ENCODE assay signal across 40 cellular contexts in the genomic region with DNA sequence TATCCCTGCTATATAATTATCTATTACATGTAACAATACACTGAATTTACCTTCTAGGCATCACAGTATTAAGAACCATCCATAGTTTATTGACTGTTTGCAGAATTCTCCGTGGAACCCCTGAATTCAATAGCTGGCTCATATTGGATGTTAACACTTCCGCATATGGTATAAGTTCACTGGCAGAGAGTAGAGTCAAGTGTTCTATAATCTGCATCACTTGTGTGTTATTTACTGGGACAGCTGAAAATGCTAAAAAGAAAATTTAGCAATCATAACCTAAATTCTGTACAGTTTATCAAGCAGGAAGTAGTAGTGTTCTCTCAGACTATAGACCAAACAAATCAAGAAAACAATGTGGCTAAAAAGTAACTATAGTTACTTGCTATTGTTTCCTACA. TPM values are rescaled to one million over a fixed set of nuclear protein-coding genes. Genes with fewer than 3 reads are reported as not detected.
"Had no signal": no experiment of that assay in that cellular context is flagged by ENCODE, and none has a peak within 500 bp of the region (broad histone marks: within the 10 kb centered on the region; RNA-seq: fewer than 3 reads in every experiment).

No MANE protein-coding gene starts in this region.

- H3K27me3 Mint-ChIP-seq: activated naive CD4-positive, alpha-beta T cell treated with anti-CD3 and anti-CD28 coated beads, Interleukin-2, amount 10 ng/mL, durations not matched to agents 7 days and 5 days; activated naive CD4-positive, alpha-beta T cell treated with anti-CD3 and anti-CD28 coated beads, Interleukin-2, amount 50 U/mL, for 24 hours; activated naive CD8-positive, alpha-beta T cell; activated naive CD8-positive, alpha-beta T cell treated with anti-CD3 and anti-CD28 coated beads for 36 hours; activated naive CD8-positive, alpha-beta T cell treated with anti-CD3 and anti-CD28 coated beads, Interleukin-2, amount 10 ng/mL, durations not matched to agents 7 days and 5 days; activated naive CD8-positive, alpha-beta T cell treated with anti-CD3 and anti-CD28 coated beads, Interleukin-2, amount 50 U/mL, for 24 hours; activated T-cell treated with anti-CD3 and anti-CD28 coated beads, Interleukin-2, amount 50 U/mL, for 24 hours; activated T-helper 17 cell treated with anti-CD3 and anti-CD28 coated beads, Interleukin-2, amount 50 U/mL, for 72 hours; brain; central memory CD8-positive, alpha-beta T cell had no signal

- H3K27me3 ChIP-seq: adrenal gland, ascending aorta, body of pancreas, brain microvascular endothelial cell, breast epithelium, cardiac muscle cell had no signal

- ATAC-seq: activated naive CD4-positive, alpha-beta T cell treated with anti-CD3 and anti-CD28 coated beads, Interleukin-2, amount 50 U/mL, for 72 hours; activated naive CD8-positive, alpha-beta T cell treated with anti-CD3 and anti-CD28 coated beads, Interleukin-2, amount 50 U/mL, for 24 hours; activated T-cell treated with anti-CD3 and anti-CD28 coated beads, Interleukin-2, amount 50 U/mL, for 4 hours; activated T-cell treated with anti-CD3 and anti-CD28 coated beads, Interleukin-2, amount 50 U/mL, for 72 hours; activated T-helper 17 cell treated with anti-CD3 and anti-CD28 coated beads, Interleukin-2, amount 50 U/mL, for 72 hours; body of pancreas had no signal

- H3K36me3 Mint-ChIP-seq: activated naive CD4-positive, alpha-beta T cell treated with anti-CD3 and anti-CD28 coated beads, Interleukin-2, amount 50 U/mL, for 72 hours had no signal

- H3K4me3 Mint-ChIP-seq: activated naive CD4-positive, alpha-beta T cell treated with anti-CD3 and anti-CD28 coated beads for 36 hours; activated naive CD4-positive, alpha-beta T cell treated with anti-CD3 and anti-CD28 coated beads, Interleukin-2, amount 10 ng/mL, durations not matched to agents 7 days and 5 days; activated naive CD4-positive, alpha-beta T cell treated with anti-CD3 and anti-CD28 coated beads, Interleukin-2, amount 50 U/mL, for 24 hours; activated naive CD8-positive, alpha-beta T cell; activated naive CD8-positive, alpha-beta T cell treated with anti-CD3 and anti-CD28 coated beads for 36 hours; activated naive CD8-positive, alpha-beta T cell treated with anti-CD3 and anti-CD28 coated beads, Interleukin-2, amount 10 ng/mL, durations not matched to agents 7 days and 5 days; activated naive CD8-positive, alpha-beta T cell treated with anti-CD3 and anti-CD28 coated beads, Interleukin-2, amount 50 U/mL, for 24 hours; activated T-cell treated with anti-CD3 and anti-CD28 coated beads, Interleukin-2, amount 50 U/mL, for 24 hours; activated T-cell treated with anti-CD3 and anti-CD28 coated beads, Interleukin-2, amount 50 U/mL, for 4 hours; activated T-cell treated with anti-CD3 and anti-CD28 coated beads, Interleukin-2, amount 50 U/mL, for 72 hours; activated T-helper 1 cell treated with anti-CD3 and anti-CD28 coated beads, Interleukin-12 subunit alpha, Interleukin-12 subunit beta, Interleukin-2, Interleukin-4 antibody, amounts not matched to agents 30 ng/mL and 10 ng/mL and 1 ng/mL, durations not matched to agents 14 hours and 24 hours and 36 hours; activated T-helper 17 cell treated with anti-CD3 and anti-CD28 coated beads, Interleukin-2, amount 50 U/mL, for 72 hours; brain; central memory CD8-positive, alpha-beta T cell had no signal

- H3K4me1 ChIP-seq: adrenal gland, ascending aorta, body of pancreas, breast epithelium had no signal

- H3K27ac ChIP-seq: adrenal gland, ascending aorta, body of pancreas, brain microvascular endothelial cell, breast epithelium, cardiac muscle cell had no signal

- H3K9me3 ChIP-seq: adrenal gland, ascending aorta, body of pancreas, breast epithelium had no signal

- DNase-seq: activated effector memory CD4-positive, alpha-beta T cell treated with anti-CD3 and anti-CD28 coated beads, Interleukin-2, amount 50 U/mL, for 16 hours; activated effector memory CD4-positive, alpha-beta T cell treated with Interleukin-2 at 50 U/mL for 16 hours; activated gamma-delta T cell; activated gamma-delta T cell treated with Interleukin-2 at 50 U/mL for 16 hours; activated naive CD4-positive, alpha-beta T cell; activated naive CD4-positive, alpha-beta T cell treated with anti-CD3 and anti-CD28 coated beads for 36 hours; activated naive CD4-positive, alpha-beta T cell treated with anti-CD3 and anti-CD28 coated beads, Interleukin-2, amount 10 ng/mL, durations not matched to agents 7 days and 5 days; activated naive CD4-positive, alpha-beta T cell treated with anti-CD3 and anti-CD28 coated beads, Interleukin-2, amount 50 U/mL, for 16 hours; activated naive CD4-positive, alpha-beta T cell treated with Interleukin-2 at 50 U/mL for 16 hours; activated naive CD8-positive, alpha-beta T cell treated with anti-CD3 and anti-CD28 coated beads for 36 hours; activated naive CD8-positive, alpha-beta T cell treated with anti-CD3 and anti-CD28 coated beads, Interleukin-2, amount 10 ng/mL, durations not matched to agents 7 days and 5 days; activated naive CD8-positive, alpha-beta T cell treated with anti-CD3 and anti-CD28 coated beads, Interleukin-2, amount 50 U/mL, for 24 hours; activated T-cell treated with anti-CD3 and anti-CD28 coated beads, Interleukin-2, amount 50 U/mL, for 1 hour; activated T-cell treated with anti-CD3 and anti-CD28 coated beads, Interleukin-2, amount 50 U/mL, for 24 hours; activated T-cell treated with anti-CD3 and anti-CD28 coated beads, Interleukin-2, amount 50 U/mL, for 4 hours; activated T-cell treated with anti-CD3 and anti-CD28 coated beads, Interleukin-2, amount 50 U/mL, for 48 hours; activated T-cell treated with anti-CD3 and anti-CD28 coated beads, Interleukin-2, amount 50 U/mL, for 72 hours; adrenal gland; amniotic stem cell; amygdala; anterior cingulate cortex; aorta; body of pancreas; brain microvascular endothelial cell; caudate nucleus; central memory CD4-positive, alpha-beta T cell; cerebellar nuclear complex had no signal

- H3K9me3 Mint-ChIP-seq: activated naive CD4-positive, alpha-beta T cell treated with anti-CD3 and anti-CD28 coated beads for 36 hours; activated naive CD4-positive, alpha-beta T cell treated with anti-CD3 and anti-CD28 coated beads, Interleukin-2, amount 10 ng/mL, durations not matched to agents 7 days and 5 days; activated naive CD4-positive, alpha-beta T cell treated with anti-CD3 and anti-CD28 coated beads, Interleukin-2, amount 50 U/mL, for 24 hours; activated naive CD4-positive, alpha-beta T cell treated with anti-CD3 and anti-CD28 coated beads, Interleukin-2, amount 50 U/mL, for 72 hours; activated naive CD8-positive, alpha-beta T cell treated with anti-CD3 and anti-CD28 coated beads for 36 hours; activated naive CD8-positive, alpha-beta T cell treated with anti-CD3 and anti-CD28 coated beads, Interleukin-2, amount 10 ng/mL, durations not matched to agents 7 days and 5 days; activated naive CD8-positive, alpha-beta T cell treated with anti-CD3 and anti-CD28 coated beads, Interleukin-2, amount 50 U/mL, for 24 hours; activated T-cell treated with anti-CD3 and anti-CD28 coated beads, Interleukin-2, amount 50 U/mL, for 24 hours; activated T-cell treated with anti-CD3 and anti-CD28 coated beads, Interleukin-2, amount 50 U/mL, for 4 hours; activated T-cell treated with anti-CD3 and anti-CD28 coated beads, Interleukin-2, amount 50 U/mL, for 72 hours; activated T-helper 1 cell treated with anti-CD3 and anti-CD28 coated beads, Interleukin-12 subunit alpha, Interleukin-12 subunit beta, Interleukin-2, Interleukin-4 antibody, amounts not matched to agents 30 ng/mL and 10 ng/mL and 1 ng/mL, durations not matched to agents 14 hours and 24 hours and 36 hours; activated T-helper 17 cell treated with anti-CD3 and anti-CD28 coated beads, Interleukin-2, amount 50 U/mL, for 72 hours; activated T-helper 2 cell treated with anti-CD3 and anti-CD28 coated beads, Interferon-gamma antibody, Interleukin-2, Interleukin-4, amounts not matched to agents 10 μg/mL and 5 μg/mL and 100 μg/mL, durations not matched to agents 14 hours and 24 hours and 36 hours; brain; central memory CD8-positive, alpha-beta T cell had no signal

- H3K4me1 Mint-ChIP-seq: activated naive CD4-positive, alpha-beta T cell treated with anti-CD3 and anti-CD28 coated beads, Interleukin-2, amount 10 ng/mL, durations not matched to agents 7 days and 5 days; activated naive CD4-positive, alpha-beta T cell treated with anti-CD3 and anti-CD28 coated beads, Interleukin-2, amount 50 U/mL, for 24 hours; activated naive CD8-positive, alpha-beta T cell treated with anti-CD3 and anti-CD28 coated beads for 36 hours; activated naive CD8-positive, alpha-beta T cell treated with anti-CD3 and anti-CD28 coated beads, Interleukin-2, amount 10 ng/mL, durations not matched to agents 7 days and 5 days; activated naive CD8-positive, alpha-beta T cell treated with anti-CD3 and anti-CD28 coated beads, Interleukin-2, amount 50 U/mL, for 24 hours; brain had no signal

- H3K27ac Mint-ChIP-seq: activated naive CD4-positive, alpha-beta T cell treated with anti-CD3 and anti-CD28 coated beads for 36 hours; activated naive CD4-positive, alpha-beta T cell treated with anti-CD3 and anti-CD28 coated beads, Interleukin-2, amount 10 ng/mL, durations not matched to agents 7 days and 5 days; activated naive CD4-positive, alpha-beta T cell treated with anti-CD3 and anti-CD28 coated beads, Interleukin-2, amount 50 U/mL, for 24 hours; activated naive CD4-positive, alpha-beta T cell treated with anti-CD3 and anti-CD28 coated beads, Interleukin-2, amount 50 U/mL, for 72 hours; activated naive CD8-positive, alpha-beta T cell; activated naive CD8-positive, alpha-beta T cell treated with anti-CD3 and anti-CD28 coated beads for 36 hours; activated naive CD8-positive, alpha-beta T cell treated with anti-CD3 and anti-CD28 coated beads, Interleukin-2, amount 10 ng/mL, durations not matched to agents 7 days and 5 days; activated naive CD8-positive, alpha-beta T cell treated with anti-CD3 and anti-CD28 coated beads, Interleukin-2, amount 50 U/mL, for 24 hours; activated T-cell treated with anti-CD3 and anti-CD28 coated beads, Interleukin-2, amount 50 U/mL, for 24 hours; activated T-cell treated with anti-CD3 and anti-CD28 coated beads, Interleukin-2, amount 50 U/mL, for 72 hours; activated T-helper 1 cell treated with anti-CD3 and anti-CD28 coated beads, Interleukin-12 subunit alpha, Interleukin-12 subunit beta, Interleukin-2, Interleukin-4 antibody, amounts not matched to agents 30 ng/mL and 10 ng/mL and 1 ng/mL, durations not matched to agents 14 hours and 24 hours and 36 hours; activated T-helper 17 cell treated with anti-CD3 and anti-CD28 coated beads, Interleukin-2, amount 50 U/mL, for 72 hours; activated T-helper 2 cell treated with anti-CD3 and anti-CD28 coated beads, Interferon-gamma antibody, Interleukin-2, Interleukin-4, amounts not matched to agents 10 μg/mL and 5 μg/mL and 100 μg/mL, durations not matched to agents 14 hours and 24 hours and 36 hours; brain had no signal

- H3K36me3 ChIP-seq: breast epithelium had no signal

- FAIRE-seq: astrocyte, bronchial epithelial cell had no signal

- H3K4me3 ChIP-seq: adrenal gland, ascending aorta, body of pancreas, breast epithelium, cardiac muscle cell had no signal

RNA-seq across cellular contexts. Expression of a gene that starts 14.5 kb away (rescaled TPM):
- total RNA-seq: ascending aorta had no signal
